In the genomic region with DNA sequence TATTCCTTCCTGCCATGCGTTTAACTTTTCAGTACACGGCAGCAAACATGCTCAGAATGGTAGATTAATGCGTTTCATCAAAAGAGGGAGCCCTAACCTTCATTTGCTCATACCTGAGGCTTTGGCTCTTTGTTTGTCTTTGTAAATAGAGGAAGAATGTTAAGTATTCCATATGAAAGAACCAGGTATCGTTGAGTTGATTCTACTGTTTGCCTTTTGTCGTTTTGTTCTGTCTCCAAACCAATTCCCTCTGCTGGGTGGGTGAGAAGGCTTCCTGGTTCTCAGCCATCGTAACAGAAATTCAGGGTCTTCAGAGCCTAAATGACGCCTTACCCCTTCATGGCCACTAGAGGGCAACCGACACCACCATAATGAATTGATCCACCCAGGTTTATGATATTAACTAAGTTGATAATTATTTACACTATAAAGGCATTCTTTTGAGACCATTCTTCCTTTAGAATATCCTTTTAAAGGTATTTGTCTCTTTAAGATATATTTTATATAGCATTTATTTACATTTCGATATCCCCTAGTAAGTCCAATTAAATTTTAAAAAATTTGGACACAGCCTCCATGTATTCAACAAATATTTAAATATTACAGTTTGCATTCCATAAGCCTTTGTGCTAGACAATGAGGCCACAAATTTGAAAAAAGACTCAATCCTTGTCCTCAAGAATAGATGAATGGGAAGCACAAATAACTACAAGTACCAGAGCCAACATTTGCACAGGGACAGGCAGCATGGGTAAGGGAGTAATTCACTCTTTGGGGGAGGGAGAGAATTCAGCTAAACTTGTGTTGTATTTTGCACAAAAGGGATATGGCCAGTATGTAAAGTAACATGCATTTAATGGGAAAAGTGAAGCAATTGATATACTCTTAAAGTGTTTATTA, we compare ENCODE assay signal across 1 cellular context.
TF ChIP-seq lines count a peak whose summit lies in the region.

No MANE protein-coding gene starts in this region.

TF ChIP-seq in endothelial cell of umbilical vein, 7 proteins besides CTCF, POLR2A, EP300 and RAD21:
- TF ChIP-seq POLR2AphosphoS5 (IDR thresholded peaks at IDR 0.05; ENCODE audit: insufficient read depth, low read depth, low read length) = no peak
- TF ChIP-seq MAX (IDR thresholded peaks at IDR 0.05; ENCODE audit: insufficient read depth, insufficient read length) = no peak
- no peak for TF ChIP-seq EZH2 (IDR thresholded peaks at IDR 0.05; ENCODE audit: borderline replicate concordance, low read depth, low read length, severe bottlenecking)
- no peak for TF ChIP-seq JUN (IDR thresholded peaks at IDR 0.05; ENCODE audit: borderline replicate concordance, insufficient read depth, insufficient read length, low read depth)
- TF ChIP-seq MYC (IDR thresholded peaks at IDR 0.05; ENCODE audit: low read depth, low read length) = no peak
- TF ChIP-seq GATA2 (IDR thresholded peaks at IDR 0.05; ENCODE audit: insufficient read depth, insufficient read length, low read depth, low read length) = no peak
- no peak for TF ChIP-seq FOS (IDR thresholded peaks at IDR 0.05; ENCODE audit: borderline replicate concordance, insufficient read depth, low read length)
